9 cellular contexts compared by ENCODE assay signal in the genomic region with DNA sequence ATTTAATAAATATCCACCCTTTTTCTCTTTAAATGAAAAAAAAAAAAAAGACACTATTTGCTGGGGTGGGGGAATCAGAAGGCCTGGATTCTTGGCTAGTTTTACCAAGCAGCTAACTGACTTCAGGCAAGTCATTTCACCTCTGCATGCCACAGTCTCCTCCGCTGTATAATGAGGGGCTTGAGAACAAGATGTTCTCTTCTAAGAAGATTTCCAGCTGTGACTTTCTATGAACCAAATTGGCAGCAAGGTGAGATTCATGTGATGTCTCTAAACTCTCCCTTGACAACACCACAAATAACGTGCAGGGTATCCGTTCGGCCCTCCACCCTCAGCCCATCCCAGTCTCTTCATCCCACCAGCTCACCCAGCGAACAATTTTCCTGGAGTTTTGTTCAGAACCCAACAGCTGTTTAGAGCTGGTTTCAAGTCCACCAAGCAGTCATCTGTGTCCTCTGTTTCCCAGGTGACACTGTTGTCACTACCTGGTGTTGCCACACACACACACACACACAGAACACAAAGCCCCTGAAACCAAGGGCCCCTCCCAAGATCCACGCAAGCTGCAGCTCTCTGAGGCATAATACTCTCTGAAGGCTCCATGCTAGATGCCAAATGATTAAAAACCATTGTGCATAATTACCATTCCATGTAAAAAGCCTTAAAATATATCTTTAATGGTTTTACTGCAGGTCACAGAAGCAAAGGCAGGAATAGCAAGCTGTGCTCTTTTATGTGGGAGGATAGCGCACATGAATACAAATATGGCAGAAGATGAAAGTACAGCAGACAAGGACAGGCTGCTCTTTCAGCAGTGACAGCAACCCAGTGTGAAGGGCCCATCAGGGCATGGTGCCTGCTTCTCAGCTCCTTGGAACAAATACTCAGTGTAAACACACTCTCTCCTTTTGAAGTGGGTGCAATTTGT. TPM values are rescaled to one million over a fixed set of nuclear protein-coding genes. Genes with fewer than 3 reads are reported as not detected.
DNase-seq lines count a peak whose midpoint lies in the region; ATAC-seq, FAIRE-seq and TF ChIP-seq lines count a peak whose summit lies in the region.
"Had no signal": no experiment of that assay in that cellular context is flagged by ENCODE, and none has a peak within 500 bp of the region (broad histone marks: within the 10 kb centered on the region; RNA-seq: fewer than 3 reads in every experiment).

No MANE protein-coding gene starts in this region.

- no TSS peak for BruUV-seq in GM12878 (replicated peaks; lab: Mats Ljungman, UMichigan)

- no peak for DNase-seq in left ventricle myocardium superior
- DNase-seq in cardiac septum (ENCODE audit: low spot score): no peak
- no peak for DNase-seq in GM12878 (ENCODE audit: low read depth, low spot score)
- no peak for DNase-seq in DMS 273 (lab: John Stamatoyannopoulos, UW; ENCODE audit: unreplicated experiment)
- no peak for DNase-seq in upper lobe of right lung
- DNase-seq in stimulated activated CD4-positive, alpha-beta T cell treated with anti-CD3 and anti-CD28 coated beads, Interleukin-2, amount 100 ng/mL, for 24 hours: no peak
- DNase-seq in 8988T: no peak

- no peak for TF ChIP-seq POLR2A in GM12878 (IDR thresholded peaks at IDR 0.05; ENCODE audit: low read depth, low read length)

- H3K9ac ChIP-seq in GM12878 (ENCODE audit: control insufficient read depth, insufficient read depth, low read length): peak overlapping the region; percentile 56
- H3K9ac ChIP-seq: BLaER1 treated with 17β-estradiol and CSF1 and Interleukin-3, amounts not matched to agents 10 nM and 100 nM had no signal

- H3K27ac ChIP-seq in GM12878 (ENCODE audit: control insufficient read depth, insufficient read depth): peak overlapping the region; percentile 89
- H3K27ac ChIP-seq in upper lobe of right lung: no peak overlapping the region

- peak overlapping the region; percentile 77 for H3K4me2 ChIP-seq in GM12878 (ENCODE audit: control insufficient read depth, insufficient read depth)

- H3K4me3 ChIP-seq in GM12878 (peak overlapping the region; percentile 7; the same call in 1 of the 2 replicates), upper lobe of right lung (no peak overlapping the region)
- H3K4me3 ChIP-seq: BLaER1 treated with 17β-estradiol and CSF1 and Interleukin-3, amounts not matched to agents 10 nM and 100 nM had no signal

- FAIRE-seq in GM12878 (lab: Jason Lieb, UNC): no peak

- H3K4me1 ChIP-seq in GM12878 (ENCODE audit: control insufficient read depth, insufficient read depth, low read length) (peaks cover 44% of the 10 kb centered on the region), upper lobe of right lung (no peaks in the 10 kb centered on the region)

- H3K9me3 ChIP-seq in GM12878 (replicated peaks; ENCODE audit: control insufficient read depth, insufficient read depth, low read length) (no peaks in the 10 kb centered on the region; the same call in 1 of the 3 replicates), upper lobe of right lung (no peaks in the 10 kb centered on the region)
- H3K9me3 ChIP-seq: BLaER1 treated with 17β-estradiol and CSF1 and Interleukin-3, amounts not matched to agents 10 nM and 100 nM had no signal

- TF ChIP-seq EP300 in GM12878 (IDR thresholded peaks at IDR 0.05; ENCODE audit: borderline replicate concordance in 1 of 2, control insufficient read depth in 1 of 2, low read depth in 2 of 2, low read length in 2 of 2): peak in 1 of 2 experiments; percentile 61; a peak in 1 of 4 replicates

- H3K36me3 ChIP-seq in GM12878 (ENCODE audit: control insufficient read depth in 2 of 2, insufficient read depth in 2 of 2, low read length in 1 of 2) (no peaks in the 10 kb centered on the region), upper lobe of right lung (no peaks in the 10 kb centered on the region)

- no peak overlapping the region for H2AFZ ChIP-seq in GM12878 (ENCODE audit: control insufficient read depth, low read depth, low read length)

- no peaks in the 10 kb centered on the region for H4K20me1 ChIP-seq in GM12878 (ENCODE audit: control insufficient read depth, insufficient read depth)

- TF ChIP-seq CTCF in GM12878 (IDR thresholded peaks at IDR 0.05 in 2 of 3, conservative IDR thresholded peaks at IDR 0.05 in 1 of 3; ENCODE audit: control insufficient read depth in 2 of 3, extremely low read depth in 1 of 3, insufficient read depth in 1 of 3, low read depth in 3 of 3, low read length in 3 of 3): no peak
- TF ChIP-seq CTCF in upper lobe of right lung (IDR thresholded peaks at IDR 0.05): no peak

- WGBS in GM12878 (ENCODE audit: insufficient coverage, insufficient replicate concordance, low lambda C conversion rate, missing lambda C conversion rate): 74% methylated on average over 7 of the region's 7 CpGs

- POLR2A ChIA-PET in GM12878 (lab: Charles Lee): interaction anchor here (0.6 to 2.0 kb wide), 11 partner anchors 9 to 87 kb away, joined by 3 to 11 read pairs (median 5); a partner anchor contains a TSS

- SMC1A ChIA-PET in GM12878 (lab: Charles Lee; ENCODE audit: uncharacterized antibody, unreplicated experiment): interaction anchor here (0.8 to 5.2 kb wide), 25 partner anchors 9 to 69 kb away, joined by 3 to 72 read pairs (median 5); a partner anchor contains a TSS

- H3K27me3 ChIP-seq in GM12878 (replicated peaks in 1 of 2; ENCODE audit: control insufficient read depth in 2 of 2, insufficient read depth in 2 of 2, low read length in 1 of 2): no peaks in the 10 kb centered on the region
- H3K27me3 ChIP-seq in upper lobe of right lung: no peaks in the 10 kb centered on the region
- H3K27me3 ChIP-seq: BLaER1 treated with 17β-estradiol and CSF1 and Interleukin-3, amounts not matched to agents 10 nM and 100 nM had no signal

- in situ Hi-C loops in GM12878 (cut with MboI): no loop called here

- no peak for TF ChIP-seq RAD21 in GM12878 (IDR thresholded peaks at IDR 0.05; ENCODE audit: insufficient read depth, low read depth, low read length)

- intact Hi-C loops in left ventricle myocardium superior (cut with micrococcal nuclease) (no loop called here), cardiac septum (cut with DNase I) (no loop called here), GM12878 (cut with micrococcal nuclease; ENCODE audit: unreplicated experiment) (loop anchor here (5.0 kb wide), 1 partner anchor 54 kb away; no protein-coding TSS in a partner anchor), upper lobe of right lung (cut with DNase I) (no loop called here)

- RAD21 ChIA-PET in GM12878 (lab: Charles Lee; ENCODE audit: unreplicated experiment): interaction anchor here (0.7 to 3.1 kb wide), 17 partner anchors 9 to 360 kb away, joined by 3 to 24 read pairs (median 5); a partner anchor contains a TSS

- peaks cover 85% of the 10 kb centered on the region for H3K79me2 ChIP-seq in GM12878 (ENCODE audit: control insufficient read depth, insufficient read depth, low read length)

- ATAC-seq in left ventricle myocardium superior (peak; percentile 41), HG03060 (IDR thresholded peaks at IDR 0.05; ENCODE audit: low read depth, unreplicated experiment) (peak; percentile 6), GM12878 (peak; percentile 40), upper lobe of right lung (no peak)

- CTCF ChIA-PET in GM12878 (lab: Yijun Ruan, JAX): interaction anchor here (0.8 to 2.6 kb wide), 12 partner anchors 9 to 162 kb away, joined by 3 to 15 read pairs (median 4); no protein-coding TSS in a partner anchor

TF ChIP-seq in GM12878, 131 proteins besides CTCF, POLR2A, EP300 and RAD21 (continues in another document):
- TF ChIP-seq KAT2A (conservative IDR thresholded peaks at IDR 0.05; ENCODE audit: control insufficient read depth, low read depth, low read length) (no peak), TCF7 (IDR thresholded peaks at IDR 0.05; ENCODE audit: borderline replicate concordance) (0 out of 2 replicates have a peak, but pooled peaks have one; percentile 16), CREM (IDR thresholded peaks at IDR 0.05; ENCODE audit: low read depth) (peak; percentile 51; the same call in 1 of the 2 replicates), YY1 (IDR thresholded peaks at IDR 0.05; ENCODE audit: low read depth, low read length) (0 out of 2 replicates have a peak, but pooled peaks have one; percentile 17), TCF3 (IDR thresholded peaks at IDR 0.05; ENCODE audit: borderline replicate concordance, insufficient read depth, low read depth, low read length) (peak; percentile 28; the same call in 1 of the 2 replicates)
- TF ChIP-seq, protein P1, sequence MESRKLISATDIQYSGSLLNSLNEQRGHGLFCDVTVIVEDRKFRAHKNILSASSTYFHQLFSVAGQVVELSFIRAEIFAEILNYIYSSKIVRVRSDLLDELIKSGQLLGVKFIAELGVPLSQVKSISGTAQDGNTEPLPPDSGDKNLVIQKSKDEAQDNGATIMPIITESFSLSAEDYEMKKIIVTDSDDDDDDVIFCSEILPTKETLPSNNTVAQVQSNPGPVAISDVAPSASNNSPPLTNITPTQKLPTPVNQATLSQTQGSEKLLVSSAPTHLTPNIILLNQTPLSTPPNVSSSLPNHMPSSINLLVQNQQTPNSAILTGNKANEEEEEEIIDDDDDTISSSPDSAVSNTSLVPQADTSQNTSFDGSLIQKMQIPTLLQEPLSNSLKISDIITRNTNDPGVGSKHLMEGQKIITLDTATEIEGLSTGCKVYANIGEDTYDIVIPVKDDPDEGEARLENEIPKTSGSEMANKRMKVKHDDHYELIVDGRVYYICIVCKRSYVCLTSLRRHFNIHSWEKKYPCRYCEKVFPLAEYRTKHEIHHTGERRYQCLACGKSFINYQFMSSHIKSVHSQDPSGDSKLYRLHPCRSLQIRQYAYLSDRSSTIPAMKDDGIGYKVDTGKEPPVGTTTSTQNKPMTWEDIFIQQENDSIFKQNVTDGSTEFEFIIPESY (IDR thresholded peaks at IDR 0.05): peak; percentile 59; the same call in 1 of the 2 replicates

RNA-seq across cellular contexts. Expression of a gene that starts 48.2 kb away (rescaled TPM):
- total RNA-seq in left ventricle myocardium superior: 5.7 TPM
- total RNA-seq in cardiac septum: 3.5 TPM
- total RNA-seq in GM12878 (2013; cell fraction: nucleolus; rRNA removed): 71.9 and 73.5 TPM in 2 replicates
- total RNA-seq in GM12878 (2014; rRNA removed): 32.4 and 39.0 TPM in 2 replicates
- 52.1 and 52.2 TPM in 2 replicates for total RNA-seq in GM12878 (2014; rRNA removed; fragmentation: Illumina TruSeq; extraction: Trizol)
- total RNA-seq in GM12878 (2021): 32.3 and 35.0 TPM in 2 replicates
- 11.8 TPM for polyA plus RNA-seq in GM12878 (2011; ENCODE audit: low read depth)
- polyA plus RNA-seq in GM12878 (2011; rRNA removed): 37.7 and 62.0 TPM in 2 replicates
- polyA plus RNA-seq in GM12878 (2011; cell fraction: cytosol; rRNA removed): 12.4 and 14.5 TPM in 2 replicates
- 14.1 and 17.3 TPM in 2 replicates for polyA plus RNA-seq in GM12878 (2011; cell fraction: nucleus; rRNA removed)
- 20.8 and 37.4 TPM in 2 replicates for polyA plus RNA-seq in GM12878 (2012)
- 37.5 and 45.8 TPM in 2 replicates for polyA plus RNA-seq in GM12878 (2014; fragmentation: Illumina TruSeq; extraction: Trizol)
- 10 to 100 TPM; 24.9 to 28.0 TPM for polyA plus RNA-seq in GM12878 (2014; fragmentation: Nextera tagmentation; extraction: Ambion mirVana)
- polyA plus RNA-seq in GM12878 (2014; rRNA removed): 14.8 and 18.2 TPM in 2 replicates
- 10 to 100 TPM; 29.7 to 31.1 TPM for polyA plus RNA-seq in GM12878 (2016; fragmentation: Nextera tagmentation; extraction: Ambion mirVana)
- 37.0 and 39.1 TPM in 2 replicates for polyA minus RNA-seq in GM12878 (2011; rRNA and poly(A)+ RNA removed)
- 17.6 and 19.8 TPM in 2 replicates for polyA minus RNA-seq in GM12878 (2011; cell fraction: cytosol; rRNA and poly(A)+ RNA removed)
- polyA minus RNA-seq in GM12878 (2011; cell fraction: nucleus; rRNA and poly(A)+ RNA removed): 38.1 and 42.7 TPM in 2 replicates
- 60.8 TPM for total RNA-seq in upper lobe of right lung
